In the genomic region with DNA sequence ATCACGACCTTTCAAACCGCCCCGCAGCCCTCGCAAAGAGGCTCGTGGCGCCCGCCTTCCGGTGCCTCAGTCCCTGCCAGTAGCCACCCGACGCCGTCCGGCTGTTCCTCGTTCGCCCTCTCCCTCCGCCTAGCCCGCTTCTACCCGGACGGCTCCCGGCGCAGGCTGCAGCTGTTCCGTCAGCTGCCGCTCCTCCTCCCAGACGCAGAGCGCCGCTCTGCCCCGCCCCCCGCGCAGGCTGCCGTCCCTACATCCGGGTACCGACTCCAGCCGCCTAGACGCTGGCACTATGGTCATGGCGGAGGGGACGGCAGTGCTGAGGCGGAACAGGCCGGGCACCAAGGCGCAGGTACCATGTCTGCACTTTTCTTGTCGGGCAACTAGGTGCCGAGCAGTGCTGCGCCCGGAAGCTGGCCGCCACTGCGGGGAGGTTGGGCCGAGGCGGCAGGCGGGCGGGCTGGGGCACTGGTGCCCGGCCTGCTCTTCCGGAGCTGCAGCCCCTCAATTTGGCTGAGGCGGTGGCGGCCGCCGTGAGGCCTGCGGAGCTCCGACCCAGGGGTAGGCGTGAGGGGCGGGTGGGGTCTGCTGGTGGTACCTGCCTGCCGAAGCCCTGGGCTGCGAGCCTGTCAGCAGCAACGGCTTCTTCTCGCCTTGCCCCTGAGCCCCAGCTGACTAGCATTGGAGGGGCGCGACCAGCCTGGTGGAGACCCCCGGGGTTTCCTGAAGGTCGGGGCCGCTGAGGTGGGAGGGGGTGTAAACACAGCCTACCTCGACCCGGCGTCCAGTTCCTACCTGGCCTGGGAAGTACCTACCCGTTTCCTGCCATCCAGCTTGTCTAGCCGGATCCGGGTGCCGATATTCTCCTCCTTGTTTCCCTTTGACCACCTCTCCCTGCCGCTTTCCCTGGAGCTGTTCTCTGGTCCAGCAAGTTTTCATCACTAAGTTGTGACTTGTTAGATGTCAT, we compare ENCODE assay signal across 8 cellular contexts.
A peak's percentile ranks its signal among the peaks of the same experiment; 100 is the strongest.
DNase-seq lines count a peak whose midpoint lies in the region; ATAC-seq and TF ChIP-seq lines count a peak whose summit lies in the region.

MOB4 (plus strand) TSS at position 269 of the 964 bp plus-strand sequence; CDS start at position 290, 21 bp downstream.

- no peaks in the 10 kb centered on the region for H3K27me3 Mint-ChIP-seq in central memory CD8-positive, alpha-beta T cell

- H3K27ac Mint-ChIP-seq in central memory CD8-positive, alpha-beta T cell (ENCODE audit: low read depth), result peak within 1 kb of the TSS; percentile 90

- peaks cover 4% of the 10 kb centered on the region for H3K9me3 Mint-ChIP-seq in central memory CD8-positive, alpha-beta T cell

- peaks cover 13% of the 10 kb centered on the region for H3K36me3 Mint-ChIP-seq in central memory CD8-positive, alpha-beta T cell (ENCODE audit: insufficient read depth)

- DNase-seq in AG09309 (ENCODE audit: low read depth) (peak; percentile 73), NCI-H446 (lab: John Stamatoyannopoulos, UW) (peak; percentile 86 to 94), iris pigment epithelial cell (ENCODE audit: low read depth) (peak; percentile 93)
- DNase-seq in activated CD4-positive, CD25-positive, alpha-beta regulatory T cell treated with anti-CD3 and anti-CD28 coated beads, Interleukin-2, amount 50 U/mL, for 16 hours (ENCODE audit: low read depth, low spot score), result peak; percentile 83
- DNase-seq in central memory CD8-positive, alpha-beta T cell (ENCODE audit: low spot score in 2 of 2), result peak; percentile 88 to 90
- peak; percentile 92 for DNase-seq in stimulated activated CD4-positive, alpha-beta T cell treated with anti-CD3 and anti-CD28 coated beads, Interleukin-12 subunit alpha, Interleukin-12 subunit beta, amount 100 ng/mL, for 4 hours

- peak within 1 kb of the TSS; percentile 91 for H3K4me3 ChIP-seq in AG09309 (ENCODE audit: control insufficient read depth, low read depth, low read length)

- TF ChIP-seq CTCF in AG09309 (IDR thresholded peaks at IDR 0.05; ENCODE audit: control insufficient read depth, insufficient read depth, low read depth, low read length, missing control alignments), result no peak

- H3K4me1 Mint-ChIP-seq in central memory CD8-positive, alpha-beta T cell, result peaks cover 29% of the 10 kb centered on the region

- H3K4me3 Mint-ChIP-seq in central memory CD8-positive, alpha-beta T cell, result peak within 1 kb of the TSS; percentile 96

- ATAC-seq in GM19025 (IDR thresholded peaks at IDR 0.05; ENCODE audit: low read depth, unreplicated experiment) (peak; percentile 95), HG03342 (IDR thresholded peaks at IDR 0.05; ENCODE audit: unreplicated experiment) (peak; percentile 94)
- ATAC-seq in central memory CD8-positive, alpha-beta T cell (replicated peaks; ENCODE audit: extremely low read depth, poor library complexity, severe bottlenecking), result peak; percentile 85

Comparison
In these comparisons a context has a peak if more than half of its experiments do, and no peak if none do; other contexts are left out.
1. Peak in every context shown above with its lines: DNase-seq, ATAC-seq and H3K4me3 ChIP-seq.